ENCODE assay signal across 1 cellular context in genomic region chr20:49207071-49207470, GRCh38.
A peak's percentile ranks its signal among the peaks of the same experiment; 100 is the strongest.
TF ChIP-seq lines count a peak whose summit lies in the region.

No MANE protein-coding gene starts in this region.

TF ChIP-seq in H1, 55 proteins besides CTCF, POLR2A, EP300 and RAD21:
- TF ChIP-seq FOSL1 (IDR thresholded peaks at IDR 0.05; ENCODE audit: insufficient read depth, low read depth, low read length): no peak
- TF ChIP-seq, protein P1, sequence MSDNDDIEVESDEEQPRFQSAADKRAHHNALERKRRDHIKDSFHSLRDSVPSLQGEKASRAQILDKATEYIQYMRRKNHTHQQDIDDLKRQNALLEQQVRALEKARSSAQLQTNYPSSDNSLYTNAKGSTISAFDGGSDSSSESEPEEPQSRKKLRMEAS (IDR thresholded peaks at IDR 0.05): peak; percentile 24; the same call in 1 of the 2 replicates
- peak; percentile 56; the same call in 1 of the 2 replicates for TF ChIP-seq YY1 (IDR thresholded peaks at IDR 0.05; ENCODE audit: low read depth, low read length)
- TF ChIP-seq SP2 (IDR thresholded peaks at IDR 0.05; ENCODE audit: low read length): peak; percentile 32; the same call in 1 of the 2 replicates
